In genomic region chr3:32436816-32437189, GRCh38 we compare ENCODE assay signal across 13 cellular contexts. TPM values are rescaled to one million over a fixed set of nuclear protein-coding genes. Genes with fewer than 3 reads are reported as not detected.
DNase-seq lines count a peak whose midpoint lies in the region; ATAC-seq and TF ChIP-seq lines count a peak whose summit lies in the region.
"Had no signal": no experiment of that assay in that cellular context is flagged by ENCODE, and none has a peak within 500 bp of the region (broad histone marks: within the 10 kb centered on the region; RNA-seq: fewer than 3 reads in every experiment).

No MANE protein-coding gene starts in this region.

- no peak for ATAC-seq in CD4-positive, alpha-beta T cell (ENCODE audit: poor library complexity)
- ATAC-seq in GM19025 (IDR thresholded peaks at IDR 0.05; ENCODE audit: low read depth, unreplicated experiment), result peak; percentile 30
- peak; percentile 32 for ATAC-seq in HG02973 (IDR thresholded peaks at IDR 0.05; ENCODE audit: unreplicated experiment)
- ATAC-seq: foreskin keratinocyte had no signal

- H3K36me3 ChIP-seq in neural progenitor cell, result no peaks in the 10 kb centered on the region

- peaks cover 23% of the 10 kb centered on the region for H3K36me3 Mint-ChIP-seq in CD4-positive, alpha-beta T cell (ENCODE audit: low read depth)
- peaks cover 4% of the 10 kb centered on the region for H3K36me3 Mint-ChIP-seq in activated CD4-positive, alpha-beta memory T cell treated with anti-CD3 and anti-CD28 coated beads for 36 hours
- no peaks in the 10 kb centered on the region for H3K36me3 Mint-ChIP-seq in neural progenitor cell

- H4K20me1 ChIP-seq in neural progenitor cell (ENCODE audit: low read depth), result no peaks in the 10 kb centered on the region

- no peak for TF ChIP-seq CTCF in CD4-positive, alpha-beta T cell (IDR thresholded peaks at IDR 0.05)
- no peak for TF ChIP-seq CTCF in neural progenitor cell (IDR thresholded peaks at IDR 0.05)

- H3K27ac ChIP-seq in CD4-positive, alpha-beta T cell (ENCODE audit: low read depth, low read length), result no peak overlapping the region
- no peak overlapping the region for H3K27ac ChIP-seq in neural progenitor cell
- H3K27ac ChIP-seq: dorsolateral prefrontal cortex, foreskin keratinocyte had no signal

- H3K9ac ChIP-seq in neural progenitor cell, result no peak overlapping the region

- POLR2A ChIA-PET in CD4-positive, alpha-beta T cell (lab: Charles Lee), result interaction anchor here (3.4 to 3.5 kb wide), 2 partner anchors 9 to 20 kb away, joined by 19 to 20 read pairs; no protein-coding TSS in a partner anchor
- POLR2A ChIA-PET in activated CD4-positive, alpha-beta memory T cell treated with anti-CD3 and anti-CD28 coated beads for 36 hours (lab: Charles Lee), result interaction anchor here (0.7 to 1.3 kb wide), 2 partner anchors 31 to 1005 kb away, joined by 3 read pairs; no protein-coding TSS in a partner anchor

- H3K27me3 Mint-ChIP-seq in CD4-positive, alpha-beta T cell, result no peaks in the 10 kb centered on the region
- H3K27me3 Mint-ChIP-seq in activated CD4-positive, alpha-beta memory T cell treated with anti-CD3 and anti-CD28 coated beads for 36 hours, result no peaks in the 10 kb centered on the region
- H3K27me3 Mint-ChIP-seq in neural progenitor cell (ENCODE audit: insufficient read depth, low read depth), result peaks cover 4% of the 10 kb centered on the region

- H3K79me2 ChIP-seq in neural progenitor cell (ENCODE audit: low read depth), result no peaks in the 10 kb centered on the region

- CTCF ChIA-PET in CD4-positive, alpha-beta T cell (lab: Charles Lee), result interaction anchor here (3.8 kb wide), 1 partner anchor 32 kb away, joined by 20 read pairs; no protein-coding TSS in a partner anchor
- CTCF ChIA-PET in activated CD4-positive, alpha-beta memory T cell treated with anti-CD3 and anti-CD28 coated beads for 36 hours (lab: Charles Lee), result interaction anchor here (1.6 to 3.2 kb wide), 2 partner anchors 31 to 37 kb away, joined by 5 to 19 read pairs; no protein-coding TSS in a partner anchor

- intact Hi-C loops in CD4-positive, alpha-beta T cell (cut with DNase I, micrococcal nuclease), result no loop called here
- intact Hi-C loops in activated CD4-positive, alpha-beta memory T cell treated with anti-CD3 and anti-CD28 coated beads for 36 hours (cut with micrococcal nuclease), result loop anchor here (10.0 kb wide), 2 partner anchors 322 to 628 kb away; no protein-coding TSS in a partner anchor

- H3K4me1 Mint-ChIP-seq in CD4-positive, alpha-beta T cell (ENCODE audit: low read depth), result peaks cover 76% of the 10 kb centered on the region
- H3K4me1 Mint-ChIP-seq in activated CD4-positive, alpha-beta memory T cell treated with anti-CD3 and anti-CD28 coated beads for 36 hours (ENCODE audit: low read depth), result peaks cover 79% of the 10 kb centered on the region
- peaks cover 14% of the 10 kb centered on the region for H3K4me1 Mint-ChIP-seq in neural progenitor cell

- H2AFZ ChIP-seq in neural progenitor cell (replicated peaks), result no peak overlapping the region

- H3F3A ChIP-seq in neural progenitor cell (ENCODE audit: low read depth), result no peaks in the 10 kb centered on the region

- H3K27ac Mint-ChIP-seq in CD4-positive, alpha-beta T cell, result peak overlapping the region; percentile 95
- peak overlapping the region; percentile 81 for H3K27ac Mint-ChIP-seq in activated CD4-positive, alpha-beta memory T cell treated with anti-CD3 and anti-CD28 coated beads for 36 hours
- H3K27ac Mint-ChIP-seq in neural progenitor cell, result no peak overlapping the region

- H3K4me3 Mint-ChIP-seq in CD4-positive, alpha-beta T cell, result no peak overlapping the region
- no peak overlapping the region for H3K4me3 Mint-ChIP-seq in activated CD4-positive, alpha-beta memory T cell treated with anti-CD3 and anti-CD28 coated beads for 36 hours
- no peak overlapping the region for H3K4me3 Mint-ChIP-seq in neural progenitor cell

- no peaks in the 10 kb centered on the region for H3K27me3 ChIP-seq in CD4-positive, alpha-beta T cell (ENCODE audit: control insufficient read depth, insufficient read depth, low read length)
- no peaks in the 10 kb centered on the region for H3K27me3 ChIP-seq in neural progenitor cell
- H3K27me3 ChIP-seq: foreskin keratinocyte had no signal

- H3K9me3 ChIP-seq in CD4-positive, alpha-beta T cell (ENCODE audit: control insufficient read depth, low read length), result no peaks in the 10 kb centered on the region
- H3K9me3 ChIP-seq in neural progenitor cell (ENCODE audit: low read depth), result no peaks in the 10 kb centered on the region

- H3K4me1 ChIP-seq in neural progenitor cell, result no peaks in the 10 kb centered on the region

- DNase-seq in CD4-positive, alpha-beta T cell, result no peak
- peak; percentile 55 for DNase-seq in activated CD4-positive, alpha-beta memory T cell treated with anti-CD3 and anti-CD28 coated beads for 36 hours
- DNase-seq in medulla oblongata (ENCODE audit: extremely low spot score) (no peak), MV-4-11 (lab: John Stamatoyannopoulos, UW) (no peak), neural progenitor cell (ENCODE audit: low spot score) (no peak), SK-N-DZ (ENCODE audit: low spot score) (no peak)
- DNase-seq: dorsolateral prefrontal cortex, foreskin keratinocyte, kidney glomerular epithelial cell, NCI-H187, T-helper 9 cell had no signal

- no peaks in the 10 kb centered on the region for H3K9me3 Mint-ChIP-seq in CD4-positive, alpha-beta T cell
- H3K9me3 Mint-ChIP-seq in activated CD4-positive, alpha-beta memory T cell treated with anti-CD3 and anti-CD28 coated beads for 36 hours, result no peaks in the 10 kb centered on the region
- no peaks in the 10 kb centered on the region for H3K9me3 Mint-ChIP-seq in neural progenitor cell

- H3K4me2 ChIP-seq in neural progenitor cell, result no peak overlapping the region

- H3K4me3 ChIP-seq in neural progenitor cell, result no peak overlapping the region
- H3K4me3 ChIP-seq: dorsolateral prefrontal cortex had no signal

RNA-seq across cellular contexts. Expression of gene CMTM7, which starts 45.1 kb away (rescaled TPM):
- 10 to 100 TPM; 31.5 to 35.2 TPM for total RNA-seq in CD4-positive, alpha-beta T cell
- 10 to 100 TPM; 46.1 to 47.1 TPM for total RNA-seq in activated CD4-positive, alpha-beta memory T cell treated with anti-CD3 and anti-CD28 coated beads for 36 hours
- 11.4 and 11.8 TPM in 2 replicates for total RNA-seq in neural progenitor cell (ENCODE audit: low replicate concordance)
- 24.8 and 27.4 TPM in 2 replicates for polyA plus RNA-seq in SK-N-DZ (2014; cell fraction: cytosol; rRNA removed)
- polyA plus RNA-seq in SK-N-DZ (2014; cell fraction: nucleus; rRNA removed), result 18.6 and 22.5 TPM in 2 replicates
